Comparison of ENCODE assay signal across 6 cellular contexts in genomic region chr1:29409616-29410015, GRCh38.
"Had no signal": no experiment of that assay in that cellular context is flagged by ENCODE, and none has a peak within 500 bp of the region (broad histone marks: within the 10 kb centered on the region; RNA-seq: fewer than 3 reads in every experiment).

No MANE protein-coding gene starts in this region.

- H3K4me3 ChIP-seq: GM23338 had no signal

- H3K9ac ChIP-seq: KMS-11 had no signal

- H3K27ac ChIP-seq: KMS-11 had no signal

- DNase-seq: HCEC 1CT, KBM-7 had no signal

- H3K9me3 Mint-ChIP-seq: IgD-negative memory B cell had no signal

- H3K4me1 Mint-ChIP-seq: GM23338 had no signal

- H3K27ac Mint-ChIP-seq: GM23338, H9, IgD-negative memory B cell had no signal

- H3K4me3 Mint-ChIP-seq: GM23338, H9, IgD-negative memory B cell had no signal
